8 cellular contexts compared by ENCODE assay signal in the genomic region with DNA sequence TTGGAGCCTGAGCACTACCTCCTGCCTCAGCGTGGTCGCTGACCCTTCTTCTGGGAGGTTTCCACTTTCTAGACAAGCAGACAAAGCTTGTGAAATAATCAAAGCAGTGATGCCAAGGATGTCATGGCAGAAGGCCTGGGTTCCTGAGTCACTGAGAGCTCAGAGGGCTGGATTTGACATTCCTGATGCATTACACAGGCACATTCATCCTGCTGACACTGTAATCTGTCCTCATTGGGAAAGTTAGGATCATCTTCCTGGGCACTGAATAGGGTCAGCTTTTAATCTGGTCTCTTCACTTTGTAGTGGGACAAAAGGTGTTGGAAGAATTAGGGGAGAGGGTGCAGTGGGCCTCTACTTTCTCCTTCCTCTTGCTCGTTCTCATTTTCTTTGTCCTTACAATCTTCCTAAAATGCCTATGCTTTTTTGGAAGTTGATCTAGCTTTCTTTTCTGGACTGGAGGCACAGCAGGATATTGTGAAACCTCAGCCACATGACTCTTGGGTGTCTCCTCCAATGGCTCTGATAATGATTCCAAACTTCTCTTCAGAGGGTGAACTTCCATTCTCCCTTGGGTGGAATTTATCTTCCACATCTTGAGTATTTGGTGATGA. TPM values are rescaled to one million over a fixed set of nuclear protein-coding genes. Genes with fewer than 3 reads are reported as not detected.
DNase-seq lines count a peak whose midpoint lies in the region; ATAC-seq and TF ChIP-seq lines count a peak whose summit lies in the region.

No MANE protein-coding gene starts in this region.

- peaks cover 0 to 29% of the 10 kb centered on the region in 2 donors for H3K4me1 ChIP-seq in left lung
- peaks cover 0 to 34% (median 9%) of the 10 kb centered on the region in 4 donors for H3K4me1 ChIP-seq in tibial artery
- peaks cover 13% of the 10 kb centered on the region for H3K4me1 ChIP-seq in HAP-1

- TF ChIP-seq CTCF in cardiac fibroblast (IDR thresholded peaks at IDR 0.05; ENCODE audit: low read depth, low read length): no peak
- TF ChIP-seq CTCF in left lung (IDR thresholded peaks at IDR 0.05): no peak
- TF ChIP-seq CTCF in tibial artery (IDR thresholded peaks at IDR 0.05): no peak

- no peaks in the 10 kb centered on the region for H3K36me3 ChIP-seq in left lung
- H3K36me3 ChIP-seq in tibial artery: no peaks in the 10 kb centered on the region
- H3K36me3 ChIP-seq in HAP-1 (replicated peaks): no peaks in the 10 kb centered on the region; the same call in 1 of the 2 replicates

- no peak for DNase-seq in activated CD4-positive, alpha-beta T cell treated with anti-CD3 and anti-CD28 coated beads, Interleukin-2, amount 10 ng/mL, durations not matched to agents 7 days and 5 days
- no peak for DNase-seq in activated CD4-positive, alpha-beta T cell treated with anti-CD3 and anti-CD28 coated beads, Interleukin-2, amount 50 U/mL, for 4 hours
- DNase-seq in cardiac fibroblast (ENCODE audit: low read depth in 2 of 2) (peak; percentile 98 to 99), left lung (peak in 1 of 2 donors; percentile 58), tibial artery (peak; percentile 88 to 91), HAP-1 (ENCODE audit: low spot score in 2 of 2) (no peak)

- peak overlapping the region; percentile 68 for H3K27ac Mint-ChIP-seq in activated CD4-positive, alpha-beta T cell treated with anti-CD3 and anti-CD28 coated beads, Interleukin-2, amount 10 ng/mL, durations not matched to agents 7 days and 5 days

- H3K27me3 ChIP-seq in left lung: no peaks in the 10 kb centered on the region
- no peaks in the 10 kb centered on the region for H3K27me3 ChIP-seq in tibial artery
- no peaks in the 10 kb centered on the region for H3K27me3 ChIP-seq in HAP-1 (ENCODE audit: low read depth)

- POLR2A ChIA-PET in activated CD4-positive, alpha-beta T cell treated with anti-CD3 and anti-CD28 coated beads, Interleukin-2, amount 10 ng/mL, durations not matched to agents 7 days and 5 days (lab: Charles Lee): no interaction called here

- H3K27ac ChIP-seq in left lung (peak overlapping the region; percentile 71 to 74), tibial artery (peak overlapping the region; percentile 31 to 68)

- H3K4me3 ChIP-seq in cardiac fibroblast (replicated peaks in 1 of 2; ENCODE audit: low read depth in 2 of 2, low read length in 2 of 2): peak overlapping the region in 1 of 2 donors; percentile 34
- H3K4me3 ChIP-seq in left lung: no peak overlapping the region
- peak overlapping the region; percentile 17 to 21 for H3K4me3 ChIP-seq in tibial artery
- no peak overlapping the region for H3K4me3 ChIP-seq in HAP-1

- H3K27me3 Mint-ChIP-seq in activated CD4-positive, alpha-beta T cell treated with anti-CD3 and anti-CD28 coated beads, Interleukin-2, amount 10 ng/mL, durations not matched to agents 7 days and 5 days: no peaks in the 10 kb centered on the region

- H3K9me3 ChIP-seq in left lung: no peaks in the 10 kb centered on the region
- H3K9me3 ChIP-seq in tibial artery: no peaks in the 10 kb centered on the region
- H3K9me3 ChIP-seq in HAP-1: peaks cover 2% of the 10 kb centered on the region; the same call in 1 of the 2 replicates

- intact Hi-C loops in left lung (cut with DNase I) (no loop called here), tibial artery (cut with DNase I; ENCODE audit: low total_unique reads) (no loop called here)

- CTCF ChIA-PET in activated CD4-positive, alpha-beta T cell treated with anti-CD3 and anti-CD28 coated beads, Interleukin-2, amount 10 ng/mL, durations not matched to agents 7 days and 5 days (lab: Charles Lee): interaction anchor here (0.6 kb wide), 1 partner anchor 15 kb away, joined by 5 read pairs; no protein-coding TSS in a partner anchor

- peaks cover 24% of the 10 kb centered on the region for H3K36me3 Mint-ChIP-seq in activated CD4-positive, alpha-beta T cell treated with anti-CD3 and anti-CD28 coated beads, Interleukin-2, amount 10 ng/mL, durations not matched to agents 7 days and 5 days (ENCODE audit: low read depth)

- no peak overlapping the region for H3K4me3 Mint-ChIP-seq in activated CD4-positive, alpha-beta T cell treated with anti-CD3 and anti-CD28 coated beads, Interleukin-2, amount 10 ng/mL, durations not matched to agents 7 days and 5 days

- ATAC-seq in left lung: peak; percentile 90
- no peak for ATAC-seq in HG03196 (IDR thresholded peaks at IDR 0.05; ENCODE audit: unreplicated experiment)
- ATAC-seq in GM18907 (IDR thresholded peaks at IDR 0.05; ENCODE audit: unreplicated experiment): no peak

- in situ Hi-C loops in HAP-1 (cut with MboI; ENCODE audit: low sequenced_read_pairs): no loop called here

- H3K9me3 Mint-ChIP-seq in activated CD4-positive, alpha-beta T cell treated with anti-CD3 and anti-CD28 coated beads, Interleukin-2, amount 10 ng/mL, durations not matched to agents 7 days and 5 days: peaks cover 11% of the 10 kb centered on the region

- H3K4me1 Mint-ChIP-seq in activated CD4-positive, alpha-beta T cell treated with anti-CD3 and anti-CD28 coated beads, Interleukin-2, amount 10 ng/mL, durations not matched to agents 7 days and 5 days: peaks cover 24% of the 10 kb centered on the region

RNA-seq across cellular contexts. Expression of gene EEA1, which starts 29.6 kb away (rescaled TPM):
- total RNA-seq in activated CD4-positive, alpha-beta T cell treated with anti-CD3 and anti-CD28 coated beads, Interleukin-2, amount 10 ng/mL, durations not matched to agents 7 days and 5 days: 10 to 100 TPM; 17.8 to 18.0 TPM
- 10 to 100 TPM; 32.2 to 34.6 TPM for total RNA-seq in left lung

Comparison
In these comparisons a context has a peak if more than half of its experiments do, and no peak if none do; other contexts are left out.
1. DNase-seq: peak in cardiac fibroblast (2 of 2) and tibial artery (2 of 2); none in activated CD4-positive, alpha-beta T cell treated with anti-CD3 and anti-CD28 coated beads, Interleukin-2, amount 10 ng/mL, durations not matched to agents 7 days and 5 days (single experiment), activated CD4-positive, alpha-beta T cell treated with anti-CD3 and anti-CD28 coated beads, Interleukin-2, amount 50 U/mL, for 4 hours (0 of 2) and HAP-1 (0 of 2).
2. H3K4me3 ChIP-seq: peak in tibial artery (2 of 2); none in left lung (0 of 2) and HAP-1 (single experiment).